ENCODE assay signal across 8 cellular contexts in the genomic region with DNA sequence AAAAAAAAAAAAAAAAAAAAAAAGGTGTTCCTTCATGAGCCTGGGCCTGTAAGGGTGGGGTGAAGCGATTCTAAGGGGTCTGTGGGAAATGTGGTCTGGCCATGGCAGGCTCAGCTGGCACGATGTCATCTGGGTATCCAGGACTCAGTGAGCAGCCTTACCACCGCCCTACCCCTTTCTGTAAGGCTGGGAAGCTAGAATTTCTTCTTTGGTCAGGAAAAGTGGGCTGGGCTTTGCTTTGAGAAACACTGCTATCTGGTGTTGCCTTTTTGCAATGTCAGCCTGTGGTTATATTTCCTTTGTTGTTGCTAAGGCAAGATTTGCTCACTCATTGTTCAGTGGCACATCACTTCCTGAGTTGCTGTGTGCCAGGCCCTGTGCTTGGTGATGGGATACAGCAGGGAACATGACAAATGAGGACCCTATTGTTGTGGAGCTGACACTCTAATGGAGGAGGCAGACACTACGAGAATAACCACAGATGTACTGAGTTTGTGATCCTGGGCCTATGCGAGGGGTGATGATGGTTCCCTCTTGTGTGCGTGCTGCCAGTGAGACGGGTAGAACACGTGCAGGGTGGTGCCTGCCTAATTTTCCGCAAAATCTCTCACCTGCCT. TPM values are rescaled to one million over a fixed set of nuclear protein-coding genes. Genes with fewer than 3 reads are reported as not detected.
DNase-seq lines count a peak whose midpoint lies in the region; ATAC-seq, FAIRE-seq and TF ChIP-seq lines count a peak whose summit lies in the region.

No MANE protein-coding gene starts in this region.

- H3K79me1 ChIP-seq in H1 (ENCODE audit: low read depth, low read length) = no peaks in the 10 kb centered on the region

- H3K23me2 ChIP-seq in H1 (ENCODE audit: low read depth, low read length) = peaks cover 5% of the 10 kb centered on the region; the same call in 1 of the 2 replicates

- peak overlapping the region; percentile 18; the same call in 1 of the 2 replicates for H2AK5ac ChIP-seq in H1 (ENCODE audit: low read depth, low read length)

- peak overlapping the region; percentile 24; the same call in 1 of the 2 replicates for H2BK15ac ChIP-seq in H1 (ENCODE audit: low read length)

- H3K4ac ChIP-seq in H1 (replicated peaks; ENCODE audit: insufficient read length, low read depth, low read length) = peak overlapping the region; percentile 40

- TF ChIP-seq RAD21 in Ishikawa (IDR thresholded peaks at IDR 0.05; ENCODE audit: low read depth) = peak; percentile 57
- TF ChIP-seq RAD21 in H1 (IDR thresholded peaks at IDR 0.05 in 1 of 2, conservative IDR thresholded peaks at IDR 0.05 in 1 of 2; ENCODE audit: low read depth in 2 of 2, low read length in 2 of 2) = peak; percentile 46 to 58

- H4K8ac ChIP-seq in H1 (ENCODE audit: extremely low read depth, insufficient read depth, low read length) = no peak overlapping the region

- H3K36me3 ChIP-seq in H1 (ENCODE audit: control insufficient read depth in 2 of 4, insufficient read depth in 4 of 4, low read length in 3 of 4) = no peaks in the 10 kb centered on the region

- no peaks in the 10 kb centered on the region for H4K20me1 ChIP-seq in H1 (replicated peaks in 1 of 2; ENCODE audit: control insufficient read depth in 1 of 2, insufficient read depth in 2 of 2, low read length in 2 of 2)

- no peak overlapping the region for H3K4me3 Mint-ChIP-seq in T-helper 17 cell
- no peak overlapping the region for H3K4me3 Mint-ChIP-seq in nephron

- 82% methylated on average over 8 of the region's 9 CpGs; no CpG with 5 or more reads in 1 of the 2 experiments for WGBS in H1 (ENCODE audit: extremely low coverage in 1 of 2, insufficient coverage in 1 of 2, insufficient read length in 1 of 2, insufficient replicate concordance in 2 of 2, low coverage in 1 of 2, low lambda C conversion rate in 2 of 2, missing lambda C conversion rate in 1 of 2), 2 experiments

- no peaks in the 10 kb centered on the region for H3K9me3 Mint-ChIP-seq in nephron

- ATAC-seq in T-helper 17 cell = peak; percentile 91
- no peak for ATAC-seq in HG03565 (IDR thresholded peaks at IDR 0.05; ENCODE audit: unreplicated experiment)
- ATAC-seq in GM18907 (IDR thresholded peaks at IDR 0.05; ENCODE audit: unreplicated experiment) = no peak

- H3K27ac ChIP-seq in H1 (ENCODE audit: low read depth, low read length) = no peak overlapping the region

- H3K36me3 Mint-ChIP-seq in T-helper 17 cell (ENCODE audit: low read depth) (peaks cover 2% of the 10 kb centered on the region), nephron (ENCODE audit: low read depth) (no peaks in the 10 kb centered on the region)

- peaks cover 22% of the 10 kb centered on the region for H3K4me1 Mint-ChIP-seq in T-helper 17 cell
- H3K4me1 Mint-ChIP-seq in nephron = peaks cover 23% of the 10 kb centered on the region

- peak overlapping the region; percentile 73; the same call in 1 of the 2 replicates for H2BK20ac ChIP-seq in H1 (ENCODE audit: low read length)

- TF ChIP-seq EP300 in Ishikawa (IDR thresholded peaks at IDR 0.05; ENCODE audit: borderline replicate concordance) (no peak), H1 (IDR thresholded peaks at IDR 0.05; ENCODE audit: borderline replicate concordance in 1 of 2, low read depth in 2 of 2, low read length in 2 of 2) (no peak)

- no peak overlapping the region for H4K91ac ChIP-seq in H1 (replicated peaks; ENCODE audit: insufficient read length, low read length)

- H2AFZ ChIP-seq in H1 (ENCODE audit: low read length) = peak overlapping the region; percentile 45

- H2BK12ac ChIP-seq in H1 (ENCODE audit: low read depth, low read length) = peak overlapping the region; percentile 72

- H3K9ac ChIP-seq in H1 (replicated peaks in 1 of 4; ENCODE audit: extremely low read depth in 1 of 4, low read depth in 3 of 4, low read length in 3 of 4) = no peak overlapping the region; a peak in 1 of 7 replicates

- TF ChIP-seq CTCF in H1 (IDR thresholded peaks at IDR 0.05; ENCODE audit: control extremely low read depth in 1 of 3, insufficient read depth in 1 of 3, low read depth in 1 of 3, low read length in 3 of 3) (peak in 2 of 3 experiments; percentile 35 to 37; a peak in 3 of 4 replicates), nephron (IDR thresholded peaks at IDR 0.05; ENCODE audit: unreplicated experiment in 3 of 3) (peak in 1 of 3 experiments; percentile 19)

- H3K9me3 ChIP-seq in T-helper 17 cell (ENCODE audit: control insufficient read depth, low read length, poor library complexity, severe bottlenecking) = no peaks in the 10 kb centered on the region
- no peaks in the 10 kb centered on the region for H3K9me3 ChIP-seq in H1 (ENCODE audit: insufficient read depth in 2 of 2, low read depth in 1 of 2, low read length in 1 of 2)

- no peak overlapping the region for H3K23ac ChIP-seq in H1 (ENCODE audit: insufficient read length)

- CTCF ChIA-PET in H1 (lab: Charles Lee; ENCODE audit: partially characterized antibody) = interaction anchor here (0.6 to 6.7 kb wide), 16 partner anchors 9 to 186 kb away, joined by 3 to 41 read pairs (median 4); no protein-coding TSS in a partner anchor

- H3K4me3 ChIP-seq in H1 (ENCODE audit: extremely low read depth in 1 of 4, insufficient read depth in 2 of 4, low read depth in 3 of 4, low read length in 4 of 4) = no peak overlapping the region

- H3K14ac ChIP-seq in H1 (ENCODE audit: insufficient read length) = no peak overlapping the region

- no peak overlapping the region for H3K56ac ChIP-seq in H1 (replicated peaks; ENCODE audit: insufficient read length, low read depth, low read length)

- no peak for FAIRE-seq in H1 (lab: Jason Lieb, UNC)

- H3K27me3 Mint-ChIP-seq in T-helper 17 cell (peaks cover 51% of the 10 kb centered on the region), nephron (ENCODE audit: low read depth) (peaks cover 63% of the 10 kb centered on the region)

- H2BK120ac ChIP-seq in H1 (replicated peaks; ENCODE audit: low read depth, low read length) = no peak overlapping the region

- H4K5ac ChIP-seq in H1 (ENCODE audit: insufficient read length, low read depth, low read length) = no peak overlapping the region

- DNase-seq in NCI-H345 (lab: John Stamatoyannopoulos, UW) (peak; percentile 31), NCI-H345 treated with DMSO at 0.1 percent for 48 hours (lab: John Stamatoyannopoulos, UW; ENCODE audit: unreplicated experiment) (no peak), T-helper 17 cell (no peak), H1 (ENCODE audit: low read depth in 1 of 2, low spot score in 2 of 2) (no peak)

- H3K27ac Mint-ChIP-seq in T-helper 17 cell (no peak overlapping the region), nephron (peak overlapping the region in 2 of 3 experiments; percentile 64 to 80)

- peaks cover 2 to 12% (median 11%) of the 10 kb centered on the region in 4 experiments for H3K27me3 ChIP-seq in H1 (replicated peaks in 1 of 4; ENCODE audit: control insufficient read depth in 3 of 4, extremely low read depth in 1 of 4, insufficient read depth in 3 of 4, low read length in 3 of 4)

- no peaks in the 10 kb centered on the region for H3K79me2 ChIP-seq in H1 (ENCODE audit: control insufficient read depth in 1 of 2, insufficient read depth in 2 of 2, low read length in 2 of 2)

- peaks cover 0 to 12% (median 2%) of the 10 kb centered on the region in 4 experiments; a peak in 5 of 7 replicates for H3K4me1 ChIP-seq in H1 (replicated peaks in 1 of 4; ENCODE audit: control insufficient read depth in 3 of 4, insufficient read depth in 4 of 4, low read length in 3 of 4)

- no peak overlapping the region for H3K4me2 ChIP-seq in H1 (ENCODE audit: insufficient read depth in 1 of 2, low read depth in 2 of 2, low read length in 2 of 2)

- H3K18ac ChIP-seq in H1 (ENCODE audit: extremely low read depth, low read length) = no peak overlapping the region

- no peak for TF ChIP-seq POLR2A in H1 (IDR thresholded peaks at IDR 0.05; ENCODE audit: control extremely low read depth in 1 of 2, low read depth in 2 of 2, low read length in 2 of 2)

- POLR2A ChIA-PET in H1 (lab: Charles Lee; ENCODE audit: partially characterized antibody) = interaction anchor here (0.6 to 41.0 kb wide), 4 partner anchors 10 to 81 kb away, joined by 3 to 1132 read pairs (median 4); partner anchors contain the start of gene ZNFX1

- no peak overlapping the region for H2BK5ac ChIP-seq in H1 (ENCODE audit: low read depth, low read length)

TF ChIP-seq in H1, 55 proteins besides CTCF, POLR2A, EP300 and RAD21 (continues in another document):
- TF ChIP-seq MAFK (IDR thresholded peaks at IDR 0.05; ENCODE audit: low read depth, low read length) (peak; percentile 56; the same call in 1 of the 2 replicates), CHD1 (IDR thresholded peaks at IDR 0.05; ENCODE audit: low read depth, low read length) (no peak), BACH1 (IDR thresholded peaks at IDR 0.05; ENCODE audit: low read length) (peak; percentile 95)

RNA-seq across cellular contexts. Expression of gene ZNFX1, which starts 45.9 kb away (rescaled TPM):
- 10 to 100 TPM; 54.0 to 58.8 TPM for total RNA-seq in T-helper 17 cell
- total RNA-seq in H1 (2021; fragmentation: NEBNext Ultra II Directional; extraction: Animal tissue kit (Norgen Biotek cat#: 25700)) = 11.3 and 13.0 TPM in 2 replicates
- 3.1 and 3.4 TPM in 2 replicates for polyA plus RNA-seq in H1 (2011; rRNA removed)
- polyA plus RNA-seq in H1 (2011; cell fraction: cytosol; rRNA removed) = 3.0 TPM
- polyA plus RNA-seq in H1 (2011; cell fraction: nucleus; rRNA removed) = 4.0 TPM
- 6.4 to 8.0 TPM (median 7.3 TPM) in 4 replicates for polyA plus RNA-seq in H1 (2012, experiment 1 of 2)
- polyA plus RNA-seq in H1 (2012, experiment 2 of 2) = 1.5 TPM
- polyA plus RNA-seq in H1 (2013, experiment 1 of 2) = 5.6 TPM
- 5.2 TPM for polyA plus RNA-seq in H1 (2013, experiment 2 of 2)
- 9.0 and 12.8 TPM in 2 replicates for polyA minus RNA-seq in H1 (2011; rRNA and poly(A)+ RNA removed)
- 5.4 TPM for polyA minus RNA-seq in H1 (2011; cell fraction: cytosol; rRNA and poly(A)+ RNA removed)
- 7.1 TPM for polyA minus RNA-seq in H1 (2011; cell fraction: nucleus; rRNA and poly(A)+ RNA removed)
